In genomic region chr10:61753453-61753852, GRCh38 we compare ENCODE assay signal across 15 cellular contexts.
DNase-seq lines count a peak whose midpoint lies in the region; ATAC-seq and TF ChIP-seq lines count a peak whose summit lies in the region.
"Had no signal": no experiment of that assay in that cellular context is flagged by ENCODE, and none has a peak within 500 bp of the region (broad histone marks: within the 10 kb centered on the region; RNA-seq: fewer than 3 reads in every experiment).

No MANE protein-coding gene starts in this region.

- peaks cover 39% of the 10 kb centered on the region for H3K4me1 Mint-ChIP-seq in type B pancreatic cell (ENCODE audit: unreplicated experiment)

- in situ Hi-C loops in Panc1 (cut with HindIII; ENCODE audit: low pct_unique_long_range_greater_than_20kb, low sequenced_read_pairs) = no loop called here

- H3K27ac ChIP-seq in HEK293 (ENCODE audit: extremely low read depth, low read depth, low read length) (no peak overlapping the region), Panc1 (ENCODE audit: low read length) (peak overlapping the region; percentile 94), hepatocyte (peak overlapping the region; percentile 52)

- H3K4me1 ChIP-seq in HEK293 (ENCODE audit: control insufficient read depth, insufficient read depth, low read length) (peaks cover 19% of the 10 kb centered on the region), Panc1 (ENCODE audit: control insufficient read depth, insufficient read depth, low read length) (peaks cover 37% of the 10 kb centered on the region), hepatocyte (ENCODE audit: insufficient read depth) (peaks cover 10% of the 10 kb centered on the region)

- no peaks in the 10 kb centered on the region for H4K20me1 ChIP-seq in hepatocyte (ENCODE audit: insufficient read depth, poor library complexity, severe bottlenecking)

- CTCF ChIA-PET in HEK293 (lab: Yijun Ruan, JAX) (interaction anchor here (1.4 kb wide), 1 partner anchor 8 kb away, joined by 4 read pairs; no protein-coding TSS in a partner anchor), Panc1 (lab: Charles Lee) (no interaction called here)

- H3K9me3 ChIP-seq in HEK293 (ENCODE audit: control insufficient read depth, insufficient read depth, low read depth, low read length) (no peaks in the 10 kb centered on the region), Panc1 (ENCODE audit: control insufficient read depth, insufficient read depth, low read depth, low read length) (no peaks in the 10 kb centered on the region; the same call in 1 of the 2 replicates), hepatocyte (ENCODE audit: low read depth) (no peaks in the 10 kb centered on the region)
- H3K9me3 ChIP-seq: BE2C, Peyer's patch, SK-N-SH had no signal

- no peaks in the 10 kb centered on the region for H3K36me3 ChIP-seq in HEK293 (ENCODE audit: control insufficient read depth in 2 of 2, insufficient read depth in 1 of 2, low read length in 2 of 2)
- H3K36me3 ChIP-seq in Panc1 (ENCODE audit: control insufficient read depth, insufficient read depth, low read length) = no peaks in the 10 kb centered on the region
- no peaks in the 10 kb centered on the region for H3K36me3 ChIP-seq in hepatocyte (replicated peaks; ENCODE audit: insufficient read depth, low read depth)
- H3K36me3 ChIP-seq: BE2C, Peyer's patch had no signal

- no peak overlapping the region for H2AFZ ChIP-seq in hepatocyte

- DNase-seq in Panc1 (ENCODE audit: low read depth, low spot score) = no peak
- DNase-seq in hepatocyte (ENCODE audit: low spot score) = no peak
- no peak for DNase-seq in type B pancreatic cell (ENCODE audit: extremely low spot score, unreplicated experiment)
- DNase-seq in NCI-H510A (lab: John Stamatoyannopoulos, UW) = no peak
- no peak for DNase-seq in NCI-H2171 treated with DMSO at 0.1 percent for 48 hours (lab: John Stamatoyannopoulos, UW)
- DNase-seq: BE2C; CD4-positive, alpha-beta T cell; DMS53; H7; NCI-H187 treated with DMSO at 0.1 percent for 48 hours; Peyer's patch; SK-N-SH had no signal

- H3K9me3 Mint-ChIP-seq in type B pancreatic cell = peaks cover 4% of the 10 kb centered on the region
- H3K9me3 Mint-ChIP-seq: CD4-positive, alpha-beta T cell had no signal

- POLR2A ChIA-PET in HEK293 (lab: Yijun Ruan, JAX) = no interaction called here
- POLR2A ChIA-PET in Panc1 (lab: Charles Lee) = no interaction called here

- H3K27me3 Mint-ChIP-seq in type B pancreatic cell = no peaks in the 10 kb centered on the region
- H3K27me3 Mint-ChIP-seq: CD4-positive, alpha-beta T cell had no signal

- no peak for TF ChIP-seq CTCF in HEK293 (tag by site-specific recombination; IDR thresholded peaks at IDR 0.05)
- no peak for TF ChIP-seq CTCF in Panc1 (IDR thresholded peaks at IDR 0.05)
- no peak for TF ChIP-seq CTCF in hepatocyte (IDR thresholded peaks at IDR 0.05; ENCODE audit: poor library complexity)
- no peak for TF ChIP-seq CTCF in type B pancreatic cell (conservative IDR thresholded peaks at IDR 0.05)

- H3K4me3 Mint-ChIP-seq in type B pancreatic cell = no peak overlapping the region
- H3K4me3 Mint-ChIP-seq: CD4-positive, alpha-beta T cell had no signal

- no peaks in the 10 kb centered on the region for H3K9me2 ChIP-seq in hepatocyte (replicated peaks; ENCODE audit: insufficient read depth)
- H3K9me2 ChIP-seq: SK-N-SH had no signal

- H3K4me2 ChIP-seq in hepatocyte = no peak overlapping the region
- H3K4me2 ChIP-seq: SK-N-SH had no signal

- intact Hi-C loops in Panc1 (cut with micrococcal nuclease; ENCODE audit: unreplicated experiment) = loop anchor here (5.0 kb wide), 1 partner anchor 144 kb away; no protein-coding TSS in a partner anchor

- BruUV-seq in Panc1 (replicated peaks; lab: Mats Ljungman, UMichigan) = no TSS peak

- H3K4me3 ChIP-seq in HEK293 (ENCODE audit: low read depth, low read length) (no peak overlapping the region), Panc1 (ENCODE audit: low read depth in 2 of 2, low read length in 2 of 2) (no peak overlapping the region), hepatocyte (no peak overlapping the region)
- H3K4me3 ChIP-seq: Peyer's patch had no signal

- WGBS in hepatocyte (ENCODE audit: low lambda C conversion rate, missing lambda C conversion rate) = 84% methylated on average over 3 of the region's 3 CpGs

- peaks cover 3% of the 10 kb centered on the region for H3K36me3 Mint-ChIP-seq in type B pancreatic cell

- no peaks in the 10 kb centered on the region for H3K79me2 ChIP-seq in hepatocyte

- H3K27me3 ChIP-seq in Panc1 (ENCODE audit: control insufficient read depth, insufficient read depth, low read length) (no peaks in the 10 kb centered on the region), hepatocyte (no peaks in the 10 kb centered on the region)
- H3K27me3 ChIP-seq: BE2C, Peyer's patch had no signal

- H3K27ac Mint-ChIP-seq in type B pancreatic cell = peak overlapping the region; percentile 83
- H3K27ac Mint-ChIP-seq: CD4-positive, alpha-beta T cell had no signal

- ATAC-seq in Panc1 (no peak), GM18519 (IDR thresholded peaks at IDR 0.05; ENCODE audit: low FRiP score, unreplicated experiment) (no peak)
- ATAC-seq: Right ventricle myocardium inferior had no signal

TF ChIP-seq in HEK293, 187 proteins besides CTCF, POLR2A, EP300 and RAD21:
- peak; percentile 74 for TF ChIP-seq PRDM1 (tag by site-specific recombination; IDR thresholded peaks at IDR 0.05)
- peak; percentile 42; the same call in 1 of the 2 replicates for TF ChIP-seq ZNF335 (tag by site-specific recombination; conservative IDR thresholded peaks at IDR 0.05)
- TF ChIP-seq, protein P1, sequence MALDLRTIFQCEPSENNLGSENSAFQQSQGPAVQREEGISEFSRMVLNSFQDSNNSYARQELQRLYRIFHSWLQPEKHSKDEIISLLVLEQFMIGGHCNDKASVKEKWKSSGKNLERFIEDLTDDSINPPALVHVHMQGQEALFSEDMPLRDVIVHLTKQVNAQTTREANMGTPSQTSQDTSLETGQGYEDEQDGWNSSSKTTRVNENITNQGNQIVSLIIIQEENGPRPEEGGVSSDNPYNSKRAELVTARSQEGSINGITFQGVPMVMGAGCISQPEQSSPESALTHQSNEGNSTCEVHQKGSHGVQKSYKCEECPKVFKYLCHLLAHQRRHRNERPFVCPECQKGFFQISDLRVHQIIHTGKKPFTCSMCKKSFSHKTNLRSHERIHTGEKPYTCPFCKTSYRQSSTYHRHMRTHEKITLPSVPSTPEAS (tag by site-specific recombination; IDR thresholded peaks at IDR 0.05) = no peak
